ENCODE assay signal across 8 cellular contexts in the genomic region with DNA sequence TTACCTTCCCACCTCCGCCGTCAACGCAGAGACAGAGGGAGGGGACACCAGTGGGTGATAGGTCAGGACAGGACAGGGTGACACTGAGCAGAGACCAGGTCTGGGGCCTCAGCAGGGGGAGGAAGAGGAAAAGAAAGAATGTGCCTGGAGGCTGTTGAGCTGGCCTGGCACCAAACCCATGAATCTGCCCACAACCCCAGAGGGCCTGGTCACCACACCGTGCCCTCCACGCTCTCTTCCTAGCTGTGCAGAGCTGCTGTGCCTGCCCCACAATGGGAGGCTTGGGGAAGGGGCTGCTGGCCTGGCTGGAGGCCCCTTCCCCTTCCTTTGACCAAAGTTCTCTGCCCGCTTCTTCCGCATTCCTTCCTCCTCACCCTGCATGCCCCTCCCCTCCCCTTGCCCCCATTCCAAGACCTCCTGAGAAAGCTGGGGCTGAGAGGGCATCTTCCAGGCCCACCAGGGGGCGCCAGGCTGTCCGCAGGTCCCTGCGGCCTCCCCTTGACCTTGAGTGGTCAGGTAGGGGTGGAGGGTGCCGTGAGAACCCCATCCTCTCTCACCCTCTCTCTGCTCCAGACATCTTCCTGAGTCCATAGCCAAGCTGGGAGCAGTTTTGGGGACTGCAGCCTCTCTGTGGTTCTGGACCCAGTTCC. TPM values are rescaled to one million over a fixed set of nuclear protein-coding genes. Genes with fewer than 3 reads are reported as not detected.
DNase-seq lines count a peak whose midpoint lies in the region; ATAC-seq and TF ChIP-seq lines count a peak whose summit lies in the region.

No MANE protein-coding gene starts in this region.

- CTCF ChIA-PET in HEK293 (lab: Yijun Ruan, JAX) = interaction anchor here (0.6 to 3.4 kb wide), 11 partner anchors 10 to 677 kb away, joined by 3 to 18 read pairs (median 4); no protein-coding TSS in a partner anchor

- ATAC-seq in right lobe of liver (no peak), HG03354 (IDR thresholded peaks at IDR 0.05; ENCODE audit: poor library complexity, severe bottlenecking, unreplicated experiment) (no peak)
- no peak for ATAC-seq in stimulated activated memory B cell treated with anti-CD40 and anti-IgM and Interleukin-4, amounts not matched to agents 10 μg/mL and 1 μg/mL and 100 μg/mL, for 72 hours

- H3K36me3 Mint-ChIP-seq in stimulated activated memory B cell treated with anti-CD40 and anti-IgM and Interleukin-4, amounts not matched to agents 10 μg/mL and 1 μg/mL and 100 μg/mL, for 72 hours = no peaks in the 10 kb centered on the region

- H3K9me3 ChIP-seq in HEK293 (ENCODE audit: control insufficient read depth, insufficient read depth, low read depth, low read length) (no peaks in the 10 kb centered on the region), right lobe of liver (no peaks in the 10 kb centered on the region)

- no peak for TF ChIP-seq POLR2A in right lobe of liver (IDR thresholded peaks at IDR 0.05)

- intact Hi-C loops in right lobe of liver (cut with DNase I) = no loop called here

- H3K27me3 Mint-ChIP-seq in stimulated activated memory B cell treated with anti-CD40 and anti-IgM and Interleukin-4, amounts not matched to agents 10 μg/mL and 1 μg/mL and 100 μg/mL, for 72 hours = peaks cover 42% of the 10 kb centered on the region

- H3K27ac ChIP-seq in HEK293 (ENCODE audit: extremely low read depth, low read depth, low read length) = no peak overlapping the region
- H3K27ac ChIP-seq in right lobe of liver = no peak overlapping the region

- DNase-seq in COLO668 (lab: John Stamatoyannopoulos, UW; ENCODE audit: unreplicated experiment) (peak; percentile 20), astrocyte of the spinal cord (ENCODE audit: low read depth, low spot score) (no peak), right lobe of liver (no peak), SK-N-DZ (ENCODE audit: low spot score) (no peak), nucleus accumbens (lab: John Stamatoyannopoulos, UW) (no peak)

- H3K4me1 ChIP-seq in HEK293 (ENCODE audit: control insufficient read depth, insufficient read depth, low read length) (no peaks in the 10 kb centered on the region), right lobe of liver (peaks cover 0 to 5% (median 0%) of the 10 kb centered on the region in 4 donors)

- no peaks in the 10 kb centered on the region for H3K9me3 Mint-ChIP-seq in stimulated activated memory B cell treated with anti-CD40 and anti-IgM and Interleukin-4, amounts not matched to agents 10 μg/mL and 1 μg/mL and 100 μg/mL, for 72 hours

- in situ Hi-C loops in astrocyte of the spinal cord (cut with HindIII; ENCODE audit: low sequenced_read_pairs) = no loop called here

- TF ChIP-seq CTCF in HEK293 (tag by site-specific recombination; IDR thresholded peaks at IDR 0.05) (peak; percentile 41; the same call in 1 of the 2 replicates), astrocyte of the spinal cord (IDR thresholded peaks at IDR 0.05; ENCODE audit: low read depth, low read length) (peak; percentile 60), right lobe of liver (IDR thresholded peaks at IDR 0.05) (peak in 3 of 4 donors; percentile 10 to 21 (median 18))

- H3K27me3 ChIP-seq in right lobe of liver = peaks cover 5 to 7% of the 10 kb centered on the region in 2 donors

- no peak overlapping the region for H3K4me3 Mint-ChIP-seq in stimulated activated memory B cell treated with anti-CD40 and anti-IgM and Interleukin-4, amounts not matched to agents 10 μg/mL and 1 μg/mL and 100 μg/mL, for 72 hours

- no peak overlapping the region for H3K4me3 ChIP-seq in HEK293 (ENCODE audit: low read depth, low read length)
- H3K4me3 ChIP-seq in astrocyte of the spinal cord (ENCODE audit: low read depth, low read length) = no peak overlapping the region
- no peak overlapping the region for H3K4me3 ChIP-seq in right lobe of liver

- H3K36me3 ChIP-seq in HEK293 (ENCODE audit: control insufficient read depth in 2 of 2, insufficient read depth in 1 of 2, low read length in 2 of 2) (no peaks in the 10 kb centered on the region), right lobe of liver (no peaks in the 10 kb centered on the region)

- H3K4me1 Mint-ChIP-seq in stimulated activated memory B cell treated with anti-CD40 and anti-IgM and Interleukin-4, amounts not matched to agents 10 μg/mL and 1 μg/mL and 100 μg/mL, for 72 hours = peaks cover 6% of the 10 kb centered on the region

- POLR2A ChIA-PET in HEK293 (lab: Yijun Ruan, JAX) = interaction anchor here (0.5 kb wide), 2 partner anchors 33 to 34 kb away, joined by 4 read pairs; no protein-coding TSS in a partner anchor

- 24% methylated on average over 9 of the region's 11 CpGs for WGBS in right lobe of liver (ENCODE audit: insufficient coverage, low coverage, low lambda C conversion rate, missing lambda C conversion rate)

- no peak overlapping the region for H3K27ac Mint-ChIP-seq in stimulated activated memory B cell treated with anti-CD40 and anti-IgM and Interleukin-4, amounts not matched to agents 10 μg/mL and 1 μg/mL and 100 μg/mL, for 72 hours

TF ChIP-seq in HEK293, 187 proteins besides CTCF, POLR2A, EP300 and RAD21:
- no peak for TF ChIP-seq ZIC2 (tag by site-specific recombination; IDR thresholded peaks at IDR 0.05)
- TF ChIP-seq, protein P1, sequence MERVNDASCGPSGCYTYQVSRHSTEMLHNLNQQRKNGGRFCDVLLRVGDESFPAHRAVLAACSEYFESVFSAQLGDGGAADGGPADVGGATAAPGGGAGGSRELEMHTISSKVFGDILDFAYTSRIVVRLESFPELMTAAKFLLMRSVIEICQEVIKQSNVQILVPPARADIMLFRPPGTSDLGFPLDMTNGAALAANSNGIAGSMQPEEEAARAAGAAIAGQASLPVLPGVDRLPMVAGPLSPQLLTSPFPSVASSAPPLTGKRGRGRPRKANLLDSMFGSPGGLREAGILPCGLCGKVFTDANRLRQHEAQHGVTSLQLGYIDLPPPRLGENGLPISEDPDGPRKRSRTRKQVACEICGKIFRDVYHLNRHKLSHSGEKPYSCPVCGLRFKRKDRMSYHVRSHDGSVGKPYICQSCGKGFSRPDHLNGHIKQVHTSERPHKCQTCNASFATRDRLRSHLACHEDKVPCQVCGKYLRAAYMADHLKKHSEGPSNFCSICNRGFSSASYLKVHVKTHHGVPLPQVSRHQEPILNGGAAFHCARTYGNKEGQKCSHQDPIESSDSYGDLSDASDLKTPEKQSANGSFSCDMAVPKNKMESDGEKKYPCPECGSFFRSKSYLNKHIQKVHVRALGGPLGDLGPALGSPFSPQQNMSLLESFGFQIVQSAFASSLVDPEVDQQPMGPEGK (tag by site-specific recombination; IDR thresholded peaks at IDR 0.05) = peak; percentile 51; the same call in 1 of the 2 replicates
TF ChIP-seq in HEK293: peak in this region for 1.

RNA-seq across cellular contexts. Expression of a gene that starts 11.0 kb away (rescaled TPM):
- total RNA-seq in right lobe of liver = under 1 TPM in 1 of 6 experiments, not detected in 5; 0.06 TPM
- not detected in 2 replicates for polyA plus RNA-seq in SK-N-DZ (2014; cell fraction: cytosol; rRNA removed)
- polyA plus RNA-seq in SK-N-DZ (2014; cell fraction: nucleus; rRNA removed) = not detected in 2 replicates

RNA-seq across cellular contexts. Expression of a gene that starts 27.0 kb away (rescaled TPM):
- total RNA-seq in right lobe of liver = 100 to 1,000 TPM in 2 of 6 experiments, 10 to 100 TPM in 4; 31.0 to 104 (median 32.8) TPM
- 151 and 169 TPM in 2 replicates for polyA plus RNA-seq in SK-N-DZ (2014; cell fraction: cytosol; rRNA removed)
- polyA plus RNA-seq in SK-N-DZ (2014; cell fraction: nucleus; rRNA removed) = 143 and 168 TPM in 2 replicates

RNA-seq across cellular contexts. Expression of a gene that starts 39.2 kb away (rescaled TPM):
- 100 to 1,000 TPM; 114 to 187 (median 157) TPM for total RNA-seq in right lobe of liver
- polyA plus RNA-seq in SK-N-DZ (2014; cell fraction: cytosol; rRNA removed) = 496 and 507 TPM in 2 replicates
- polyA plus RNA-seq in SK-N-DZ (2014; cell fraction: nucleus; rRNA removed) = 518 and 549 TPM in 2 replicates

RNA-seq across cellular contexts. Expression of a gene that starts 57.5 kb away (rescaled TPM):
- total RNA-seq in right lobe of liver = 10 to 100 TPM; 17.4 to 24.4 (median 21.5) TPM
- 30.9 and 38.7 TPM in 2 replicates for polyA plus RNA-seq in SK-N-DZ (2014; cell fraction: cytosol; rRNA removed)
- polyA plus RNA-seq in SK-N-DZ (2014; cell fraction: nucleus; rRNA removed) = 13.4 and 15.8 TPM in 2 replicates
